In the genomic region with DNA sequence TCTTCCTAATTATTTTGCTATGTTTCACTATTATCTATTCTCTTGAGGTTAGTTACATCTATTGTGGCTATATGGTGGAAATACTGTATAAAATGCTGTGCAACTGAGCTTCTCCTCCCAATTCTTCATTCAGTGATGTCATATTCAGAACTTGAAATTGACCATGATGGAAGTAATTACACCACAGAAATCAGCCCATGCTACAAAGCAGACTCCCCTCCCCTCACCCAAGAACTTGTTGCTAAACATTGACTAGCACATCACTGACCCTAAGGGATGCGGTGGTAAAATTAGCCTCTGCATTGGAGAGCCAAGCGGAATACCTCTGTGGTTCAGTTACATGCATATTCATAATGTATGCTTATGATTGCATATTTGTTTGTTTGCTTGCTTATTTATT, we compare ENCODE assay signal across 24 cellular contexts. TPM values are rescaled to one million over a fixed set of nuclear protein-coding genes. Genes with fewer than 3 reads are reported as not detected.
A peak's percentile ranks its signal among the peaks of the same experiment; 100 is the strongest.
DNase-seq lines count a peak whose midpoint lies in the region; ATAC-seq, FAIRE-seq and TF ChIP-seq lines count a peak whose summit lies in the region.
"Had no signal": no experiment of that assay in that cellular context is flagged by ENCODE, and none has a peak within 500 bp of the region (broad histone marks: within the 10 kb centered on the region; RNA-seq: fewer than 3 reads in every experiment).

No MANE protein-coding gene starts in this region.

- H3K4me1 ChIP-seq in GM23248 (ENCODE audit: insufficient read depth): peaks cover 82% of the 10 kb centered on the region
- peaks cover 72% of the 10 kb centered on the region for H3K4me1 ChIP-seq in astrocyte (ENCODE audit: insufficient read depth, low read length)
- peaks cover 45 to 95% of the 10 kb centered on the region in 2 donors for H3K4me1 ChIP-seq in thoracic aorta (ENCODE audit: control insufficient read depth in 1 of 2, low read depth in 2 of 2)
- H3K4me1 ChIP-seq: HAP-1, SJCRH30 had no signal

- H4K20me1 ChIP-seq in GM23248 (ENCODE audit: insufficient read depth) (peaks cover 19% of the 10 kb centered on the region), astrocyte (ENCODE audit: insufficient read depth, low read length) (peaks cover 99% of the 10 kb centered on the region)

- H3K36me3 ChIP-seq in GM23248 (ENCODE audit: low read depth) (peaks cover 65% of the 10 kb centered on the region), astrocyte (ENCODE audit: insufficient read depth, low read length) (peaks cover 48% of the 10 kb centered on the region), thoracic aorta (no peaks in the 10 kb centered on the region)
- H3K36me3 ChIP-seq: HAP-1, SJCRH30, thyroid gland had no signal

- peaks cover 100% of the 10 kb centered on the region for H3K79me2 ChIP-seq in GM23248 (ENCODE audit: insufficient read depth)
- peaks cover 100% of the 10 kb centered on the region for H3K79me2 ChIP-seq in astrocyte (ENCODE audit: insufficient read depth, low read length)

- TF ChIP-seq CTCF in astrocyte (IDR thresholded peaks at IDR 0.05; ENCODE audit: insufficient read depth, low read depth, low read length) (no peak), fibroblast of villous mesenchyme (IDR thresholded peaks at IDR 0.05; ENCODE audit: insufficient read depth, low read depth, low read length) (no peak), thoracic aorta (IDR thresholded peaks at IDR 0.05) (no peak)

- ATAC-seq in thoracic aorta (ENCODE audit: insufficient number of reproducible peaks, low FRiP score, low read depth) (no peak), GM21423 (IDR thresholded peaks at IDR 0.05; ENCODE audit: unreplicated experiment) (no peak)
- ATAC-seq: activated T-helper 17 cell treated with anti-CD3 and anti-CD28 coated beads, Interleukin-2, amount 50 U/mL, for 72 hours; T-cell had no signal

- WGBS in GM23248 (ENCODE audit: low coverage in 1 of 2, low lambda C conversion rate in 2 of 2, missing lambda C conversion rate in 2 of 2), 2 experiments: 98 to 100% methylated on average over 2 of the region's 2 CpGs

- no peaks in the 10 kb centered on the region for H3K9me2 ChIP-seq in GM23248 (ENCODE audit: insufficient read depth)

- H3K4me3 Mint-ChIP-seq in astrocyte (ENCODE audit: unreplicated experiment): peak overlapping the region; percentile 79
- H3K4me3 Mint-ChIP-seq: activated CD4-positive, alpha-beta memory T cell treated with anti-CD3 and anti-CD28 coated beads for 36 hours; activated naive CD4-positive, alpha-beta T cell treated with anti-CD3 and anti-CD28 coated beads, Interleukin-2, amount 50 U/mL, for 24 hours; activated T-helper 17 cell treated with anti-CD3 and anti-CD28 coated beads, Interleukin-2, amount 50 U/mL, for 72 hours; T-cell had no signal

- no peak overlapping the region for H3K27ac ChIP-seq in GM23248
- no peak overlapping the region for H3K27ac ChIP-seq in astrocyte (ENCODE audit: low read depth, low read length)
- H3K27ac ChIP-seq in thoracic aorta: peak overlapping the region; percentile 86 to 93
- H3K27ac ChIP-seq: C4-2B, SJCRH30 had no signal

- no peak for FAIRE-seq in astrocyte (lab: Jason Lieb, UNC)
- FAIRE-seq: RCC 7860 had no signal

- H3K9me3 ChIP-seq in GM23248 (ENCODE audit: low read depth) (no peaks in the 10 kb centered on the region), astrocyte (ENCODE audit: insufficient read depth, low read depth, low read length) (no peaks in the 10 kb centered on the region), thoracic aorta (no peaks in the 10 kb centered on the region)
- H3K9me3 ChIP-seq: HAP-1, thyroid gland had no signal

- no peaks in the 10 kb centered on the region for H3K27me3 ChIP-seq in GM23248 (replicated peaks; ENCODE audit: insufficient read depth)
- H3K27me3 ChIP-seq in astrocyte (ENCODE audit: insufficient read depth, low read length): no peaks in the 10 kb centered on the region
- H3K27me3 ChIP-seq in thoracic aorta (replicated peaks; ENCODE audit: insufficient read depth): no peaks in the 10 kb centered on the region
- H3K27me3 ChIP-seq: SJCRH30, thyroid gland had no signal

- peak overlapping the region; percentile 67 for H3K4me2 ChIP-seq in GM23248 (ENCODE audit: unreplicated experiment)
- H3K4me2 ChIP-seq in astrocyte (ENCODE audit: low read length): peak overlapping the region; percentile 96

- peaks cover 87% of the 10 kb centered on the region for H3F3A ChIP-seq in GM23248 (ENCODE audit: insufficient read depth)

- H3K36me3 Mint-ChIP-seq in astrocyte (ENCODE audit: low read depth, unreplicated experiment): peaks cover 18% of the 10 kb centered on the region
- H3K36me3 Mint-ChIP-seq: activated CD4-positive, alpha-beta memory T cell treated with anti-CD3 and anti-CD28 coated beads for 36 hours had no signal

- peaks cover 2% of the 10 kb centered on the region for H3K9me3 Mint-ChIP-seq in astrocyte (ENCODE audit: unreplicated experiment)
- H3K9me3 Mint-ChIP-seq: activated CD4-positive, alpha-beta memory T cell treated with anti-CD3 and anti-CD28 coated beads for 36 hours; activated naive CD4-positive, alpha-beta T cell treated with anti-CD3 and anti-CD28 coated beads, Interleukin-2, amount 50 U/mL, for 24 hours; activated T-helper 17 cell treated with anti-CD3 and anti-CD28 coated beads, Interleukin-2, amount 50 U/mL, for 72 hours; T-cell had no signal

- no peaks in the 10 kb centered on the region for H3K27me3 Mint-ChIP-seq in astrocyte (ENCODE audit: low read depth, unreplicated experiment)
- H3K27me3 Mint-ChIP-seq: activated naive CD4-positive, alpha-beta T cell treated with anti-CD3 and anti-CD28 coated beads, Interleukin-2, amount 50 U/mL, for 24 hours; T-cell had no signal

- H3K4me1 Mint-ChIP-seq in astrocyte (ENCODE audit: low read depth, unreplicated experiment): peaks cover 55% of the 10 kb centered on the region
- H3K4me1 Mint-ChIP-seq: activated naive CD4-positive, alpha-beta T cell treated with anti-CD3 and anti-CD28 coated beads, Interleukin-2, amount 50 U/mL, for 24 hours; activated T-helper 17 cell treated with anti-CD3 and anti-CD28 coated beads, Interleukin-2, amount 50 U/mL, for 72 hours; T-cell had no signal

- no peak overlapping the region for H2AFZ ChIP-seq in GM23248
- H2AFZ ChIP-seq in astrocyte (ENCODE audit: low read depth, low read length): no peak overlapping the region

- peak overlapping the region; percentile 58 for H3K27ac Mint-ChIP-seq in astrocyte (ENCODE audit: unreplicated experiment)
- H3K27ac Mint-ChIP-seq: activated CD4-positive, alpha-beta memory T cell treated with anti-CD3 and anti-CD28 coated beads for 36 hours; activated naive CD4-positive, alpha-beta T cell treated with anti-CD3 and anti-CD28 coated beads, Interleukin-2, amount 50 U/mL, for 24 hours; activated T-helper 17 cell treated with anti-CD3 and anti-CD28 coated beads, Interleukin-2, amount 50 U/mL, for 72 hours; T-cell had no signal

- DNase-seq in GM23248: no peak
- no peak for DNase-seq in astrocyte (ENCODE audit: low read depth)
- DNase-seq in fibroblast of villous mesenchyme (ENCODE audit: low read depth): peak; percentile 18
- no peak for DNase-seq in thoracic aorta (ENCODE audit: low spot score)
- DNase-seq in activated CD4-positive, alpha-beta T cell treated with anti-CD3 and anti-CD28 coated beads, Interleukin-2, amount 50 U/mL, for 4 hours: no peak
- DNase-seq in effector CD4-positive, alpha-beta T cell: no peak
- DNase-seq: activated CD4-positive, alpha-beta memory T cell treated with anti-CD3 and anti-CD28 coated beads for 36 hours; amygdala; central memory CD4-positive, alpha-beta T cell; DMS79; head of caudate nucleus; mammary epithelial cell; NCI-H2029 treated with DMSO at 0.1 percent for 48 hours; NCI-H2227 treated with DMSO at 0.1 percent for 48 hours; SJCRH30; stimulated activated naive CD4-positive, alpha-beta T cell; T-cell; thyroid gland had no signal

- in situ Hi-C loops in GM23248 (cut with MboI): no loop called here

- H3K4me3 ChIP-seq in GM23248: no peak overlapping the region
- no peak overlapping the region for H3K4me3 ChIP-seq in astrocyte (ENCODE audit: insufficient read depth, low read depth, low read length)
- H3K4me3 ChIP-seq in fibroblast of villous mesenchyme (ENCODE audit: low read depth, low read length): peak overlapping the region; percentile 100
- peak overlapping the region; percentile 79 for H3K4me3 ChIP-seq in thoracic aorta
- H3K4me3 ChIP-seq: HAP-1, SJCRH30, thyroid gland had no signal

- no peak overlapping the region for H3K9ac ChIP-seq in GM23248
- H3K9ac ChIP-seq in astrocyte (ENCODE audit: low read length): peak overlapping the region; percentile 5

RNA-seq across cellular contexts. Expression of a gene that starts 8.8 kb away (rescaled TPM):
- 674 and 698 TPM in 2 replicates for total RNA-seq in GM23248 (2014; rRNA removed; shearing (Covaris generic))
- 1,687 and 1,703 TPM in 2 replicates for polyA plus RNA-seq in GM23248 (2016; fragmentation: Nextera tagmentation; extraction: Ambion mirVana)
- total RNA-seq in astrocyte: 1,834 and 1,872 TPM in 2 replicates
- 1,676 and 3,507 TPM in 2 replicates for total RNA-seq in fibroblast of villous mesenchyme
- total RNA-seq in thoracic aorta: 1,000 to 10,000 TPM in 1 of 2 donors, 100 to 1,000 TPM in 1; 912 to 1,038 TPM

Comparison
In these comparisons a context has a peak if more than half of its experiments do, and no peak if none do; other contexts are left out.
1. H3K27ac ChIP-seq: peak in thoracic aorta (2 of 2); none in GM23248 (single experiment) and astrocyte (single experiment).
2. H3K4me3 ChIP-seq: peak in fibroblast of villous mesenchyme (single experiment) and thoracic aorta (single experiment); none in GM23248 (single experiment) and astrocyte (single experiment).